In genomic region chr21:40567511-40567910, GRCh38 we compare ENCODE assay signal across 19 cellular contexts.
"Had no signal": no experiment of that assay in that cellular context is flagged by ENCODE, and none has a peak within 500 bp of the region (broad histone marks: within the 10 kb centered on the region; RNA-seq: fewer than 3 reads in every experiment).

No MANE protein-coding gene starts in this region.

- H3K4me2 ChIP-seq: neural progenitor cell had no signal

- H3K27me3 ChIP-seq: body of pancreas, cardiac muscle cell, neural progenitor cell, spleen, upper lobe of right lung had no signal

- H3K4me3 ChIP-seq: body of pancreas, cardiac muscle cell, left ventricle myocardium inferior, neural progenitor cell, spleen, upper lobe of right lung had no signal

- DNase-seq: activated CD4-positive, alpha-beta memory T cell treated with anti-CD3 and anti-CD28 coated beads, Interleukin-2, amount 10 ng/mL, durations not matched to agents 7 days and 5 days; activated CD4-positive, alpha-beta T cell treated with anti-CD3 and anti-CD28 coated beads for 48 hours; activated effector memory CD4-positive, alpha-beta T cell treated with anti-CD3 and anti-CD28 coated beads, Interleukin-2, amount 50 U/mL, for 16 hours; activated naive CD4-positive, alpha-beta T cell treated with anti-CD3 and anti-CD28 coated beads, Interleukin-2, amount 10 ng/mL, durations not matched to agents 7 days and 5 days; activated naive CD8-positive, alpha-beta T cell treated with anti-CD3 and anti-CD28 coated beads, Interleukin-2, amount 50 U/mL, for 24 hours; anterior cingulate cortex; body of pancreas; dermis blood vessel endothelial cell; effector CD8-positive, alpha-beta T cell; head of caudate nucleus; hypothalamus; left ventricle myocardium inferior; naive thymus-derived CD8-positive, alpha-beta T cell; spleen; stimulated activated CD4-positive, alpha-beta T cell treated with anti-CD3 and anti-CD28 coated beads, Interleukin-4, amount 100 ng/mL, for 4 hours; stimulated activated naive CD8-positive, alpha-beta T cell treated with anti-CD3 and anti-CD28 coated beads, Interleukin-15, Interleukin-2, amounts not matched to agents 100 U/mL and 50 U/mL, for 24 hours; upper lobe of right lung had no signal

- H2AFZ ChIP-seq: neural progenitor cell had no signal

- H3K27ac ChIP-seq: body of pancreas, cardiac muscle cell, left ventricle myocardium inferior, neural progenitor cell, spleen, upper lobe of right lung had no signal

- H3K4me1 ChIP-seq: body of pancreas, left ventricle myocardium inferior, neural progenitor cell, spleen, upper lobe of right lung had no signal

- H3K9me3 ChIP-seq: body of pancreas, upper lobe of right lung had no signal

- H3K36me3 ChIP-seq: cardiac muscle cell, left ventricle myocardium inferior, neural progenitor cell, spleen, upper lobe of right lung had no signal

- H3K9ac ChIP-seq: neural progenitor cell had no signal
